Comparison of ENCODE assay signal across 16 cellular contexts in the genomic region with DNA sequence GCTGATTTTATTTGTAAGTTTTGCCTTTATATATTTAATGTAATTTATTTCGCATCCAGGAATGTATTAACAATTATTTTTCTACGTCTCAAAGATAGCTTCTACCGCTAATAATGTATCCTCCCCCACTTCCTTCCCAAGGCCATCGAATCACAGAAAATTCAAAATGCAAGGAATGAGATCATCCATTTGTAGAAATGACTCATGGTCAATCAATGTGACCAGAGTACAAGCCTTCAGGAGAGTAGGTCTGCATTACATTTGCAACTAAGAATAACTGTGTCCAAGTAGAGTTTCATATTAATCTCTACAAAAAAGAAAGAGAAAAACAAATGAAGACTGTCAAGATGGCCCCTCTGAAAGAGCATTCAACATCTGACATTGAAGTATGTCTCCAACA.
"Had no signal": no experiment of that assay in that cellular context is flagged by ENCODE, and none has a peak within 500 bp of the region (broad histone marks: within the 10 kb centered on the region; RNA-seq: fewer than 3 reads in every experiment).

No MANE protein-coding gene starts in this region.

- H3K27ac ChIP-seq: ascending aorta, psoas muscle, testis, upper lobe of right lung, VCaP had no signal

- H3K4me1 ChIP-seq: ascending aorta, psoas muscle, testis, upper lobe of right lung had no signal

- H3K4me3 ChIP-seq: ascending aorta, mucosa of descending colon, psoas muscle, testis, upper lobe of right lung had no signal

- H3K36me3 ChIP-seq: ascending aorta, upper lobe of right lung had no signal

- DNase-seq: activated naive CD4-positive, alpha-beta T cell treated with Interleukin-2 at 50 U/mL for 16 hours; activated naive CD8-positive, alpha-beta T cell treated with anti-CD3 and anti-CD28 coated beads, Interleukin-2, amount 50 U/mL, for 24 hours; effector memory CD8-positive, alpha-beta T cell; hippocampal formation; left colon; mucosa of descending colon; natural killer cell; occipital lobe; psoas muscle; stimulated activated CD4-positive, alpha-beta T cell treated with anti-CD3 and anti-CD28 coated beads, Interleukin-4, amount 100 ng/mL, for 24 hours; stimulated activated naive CD8-positive, alpha-beta T cell treated with anti-CD3 and anti-CD28 coated beads, Interleukin-15, amount 100 ng/mL, for 72 hours; T-helper 9 cell; testis; upper lobe of right lung had no signal

- ATAC-seq: activated naive CD8-positive, alpha-beta T cell treated with anti-CD3 and anti-CD28 coated beads, Interleukin-2, amount 50 U/mL, for 24 hours; effector memory CD8-positive, alpha-beta T cell; left colon; mucosa of descending colon; natural killer cell; psoas muscle; stimulated activated naive CD8-positive, alpha-beta T cell treated with anti-CD3 and anti-CD28 coated beads, Interleukin-15, amount 100 ng/mL, for 72 hours; upper lobe of right lung had no signal

- H3K9me3 ChIP-seq: ascending aorta, psoas muscle, testis, upper lobe of right lung had no signal

- H3K27me3 ChIP-seq: ascending aorta, testis, upper lobe of right lung had no signal
